Comparison of ENCODE assay signal across 10 cellular contexts in genomic region chr6:47701374-47701773, GRCh38. TPM values are rescaled to one million over a fixed set of nuclear protein-coding genes. Genes with fewer than 3 reads are reported as not detected.
A peak's percentile ranks its signal among the peaks of the same experiment; 100 is the strongest.
DNase-seq lines count a peak whose midpoint lies in the region; ATAC-seq and TF ChIP-seq lines count a peak whose summit lies in the region.
"Had no signal": no experiment of that assay in that cellular context is flagged by ENCODE, and none has a peak within 500 bp of the region (broad histone marks: within the 10 kb centered on the region; RNA-seq: fewer than 3 reads in every experiment).

No MANE protein-coding gene starts in this region.

- CTCF ChIA-PET in activated CD4-positive, alpha-beta memory T cell treated with anti-CD3 and anti-CD28 coated beads for 36 hours (lab: Charles Lee), result interaction anchor here (0.9 to 1.1 kb wide), 2 partner anchors 33 to 80 kb away, joined by 3 read pairs; no protein-coding TSS in a partner anchor

- no peak for TF ChIP-seq POLR2A in tibial nerve (IDR thresholded peaks at IDR 0.05)

- WGBS in tibial nerve, 2 donors, result 44 to 45% methylated on average over 2 of the region's 2 CpGs

- no peak overlapping the region for H3K27ac ChIP-seq in tibial nerve

- no peaks in the 10 kb centered on the region for H3K36me3 ChIP-seq in GM06990 (ENCODE audit: control insufficient read depth, insufficient read depth, low read length)
- no peaks in the 10 kb centered on the region for H3K36me3 ChIP-seq in tibial nerve

- H3K4me3 Mint-ChIP-seq in activated CD4-positive, alpha-beta memory T cell treated with anti-CD3 and anti-CD28 coated beads for 36 hours, result no peak overlapping the region

- H3K4me3 ChIP-seq in GM06990 (replicated peaks; ENCODE audit: low read depth, low read length), result no peak overlapping the region
- no peak overlapping the region for H3K4me3 ChIP-seq in tibial nerve

- POLR2A ChIA-PET in activated CD4-positive, alpha-beta memory T cell treated with anti-CD3 and anti-CD28 coated beads for 36 hours (lab: Charles Lee), result no interaction called here

- no peaks in the 10 kb centered on the region for H3K36me3 Mint-ChIP-seq in activated CD4-positive, alpha-beta memory T cell treated with anti-CD3 and anti-CD28 coated beads for 36 hours

- no peaks in the 10 kb centered on the region for H3K4me1 Mint-ChIP-seq in activated CD4-positive, alpha-beta memory T cell treated with anti-CD3 and anti-CD28 coated beads for 36 hours (ENCODE audit: low read depth)

- no peaks in the 10 kb centered on the region for H3K4me1 ChIP-seq in tibial nerve

- H3K27ac Mint-ChIP-seq in activated CD4-positive, alpha-beta memory T cell treated with anti-CD3 and anti-CD28 coated beads for 36 hours, result no peak overlapping the region

- H3K27me3 ChIP-seq in GM06990 (replicated peaks; ENCODE audit: control insufficient read depth, insufficient read depth, low read length), result no peaks in the 10 kb centered on the region
- H3K27me3 ChIP-seq in tibial nerve, result no peaks in the 10 kb centered on the region

- intact Hi-C loops in activated CD4-positive, alpha-beta memory T cell treated with anti-CD3 and anti-CD28 coated beads for 36 hours (cut with micrococcal nuclease), result no loop called here

- H3K27me3 Mint-ChIP-seq in activated CD4-positive, alpha-beta memory T cell treated with anti-CD3 and anti-CD28 coated beads for 36 hours, result peaks cover 2% of the 10 kb centered on the region

- peak; percentile 91 for ATAC-seq in GM19452 (IDR thresholded peaks at IDR 0.05; ENCODE audit: unreplicated experiment)
- ATAC-seq in HG03045 (IDR thresholded peaks at IDR 0.05; ENCODE audit: unreplicated experiment), result peak; percentile 84

- no peaks in the 10 kb centered on the region for H3K9me3 ChIP-seq in tibial nerve

- peak; percentile 24 for DNase-seq in GM06990 (ENCODE audit: extremely low read depth, insufficient read length)
- peak; percentile 68 for DNase-seq in RPMI7951 (ENCODE audit: low read depth)
- no peak for DNase-seq in tibial nerve (ENCODE audit: low spot score in 2 of 2)
- no peak for DNase-seq in islet precursor cell
- no peak for DNase-seq in activated CD4-positive, alpha-beta memory T cell treated with anti-CD3 and anti-CD28 coated beads for 36 hours
- no peak for DNase-seq in NCI-H128 (lab: John Stamatoyannopoulos, UW; ENCODE audit: unreplicated experiment)
- DNase-seq: C1 segment of cervical spinal cord, OCI-M1 had no signal

- H3K9me3 Mint-ChIP-seq in activated CD4-positive, alpha-beta memory T cell treated with anti-CD3 and anti-CD28 coated beads for 36 hours, result no peaks in the 10 kb centered on the region

- no peak for TF ChIP-seq CTCF in GM06990 (IDR thresholded peaks at IDR 0.05; ENCODE audit: insufficient read depth, low read length, poor library complexity, severe bottlenecking)
- no peak for TF ChIP-seq CTCF in tibial nerve (IDR thresholded peaks at IDR 0.05)

- TF ChIP-seq EP300 in tibial nerve (IDR thresholded peaks at IDR 0.05), result no peak

RNA-seq across cellular contexts. Expression of gene ADGRF4, which starts 3.0 kb away (rescaled TPM):
- total RNA-seq in RPMI7951 (2014; rRNA removed; shearing (Covaris generic)), result under 0.01 TPM in 1 of 2 replicates, not detected in the other
- total RNA-seq in tibial nerve, result not detected
- not detected for total RNA-seq in activated CD4-positive, alpha-beta memory T cell treated with anti-CD3 and anti-CD28 coated beads for 36 hours

Comparison
In these comparisons a context has a peak if more than half of its experiments do, and no peak if none do; other contexts are left out.
1. DNase-seq: peak in GM06990 (single experiment) and RPMI7951 (single experiment); none in tibial nerve (0 of 2), islet precursor cell (single experiment), activated CD4-positive, alpha-beta memory T cell treated with anti-CD3 and anti-CD28 coated beads for 36 hours (single experiment) and NCI-H128 (single experiment).